Comparison of ENCODE assay signal across 8 cellular contexts in genomic region chr15:71011503-71012155, GRCh38.
DNase-seq lines count a peak whose midpoint lies in the region; ATAC-seq and TF ChIP-seq lines count a peak whose summit lies in the region.

No MANE protein-coding gene starts in this region.

- H3K4me3 Mint-ChIP-seq in osteocyte (ENCODE audit: unreplicated experiment), result no peak overlapping the region

- H3K27me3 Mint-ChIP-seq in osteocyte (ENCODE audit: unreplicated experiment), result no peaks in the 10 kb centered on the region

- ATAC-seq in GM21576 (IDR thresholded peaks at IDR 0.05; ENCODE audit: unreplicated experiment), result no peak
- no peak for ATAC-seq in HG03135 (IDR thresholded peaks at IDR 0.05; ENCODE audit: unreplicated experiment)
- no peak for ATAC-seq in GM19324 (IDR thresholded peaks at IDR 0.05; ENCODE audit: low FRiP score, unreplicated experiment)

- DNase-seq in NCI-H510A treated with DMSO at 0.1 percent for 48 hours (lab: John Stamatoyannopoulos, UW) (peak; percentile 4), NCI-H510A (lab: John Stamatoyannopoulos, UW) (no peak), NCI-H82 (lab: John Stamatoyannopoulos, UW) (peak; percentile 61), epithelial cell of proximal tubule (ENCODE audit: low read depth) (no peak), osteocyte (ENCODE audit: extremely low spot score, unreplicated experiment) (no peak)

- H3K4me3 ChIP-seq in epithelial cell of proximal tubule (ENCODE audit: low read depth, low read length), result no peak overlapping the region

- TF ChIP-seq CTCF in epithelial cell of proximal tubule (conservative IDR thresholded peaks at IDR 0.05; ENCODE audit: low read depth, low read length) (peak; percentile 91), osteocyte (IDR thresholded peaks at IDR 0.05) (peak; percentile 78)

- H3K4me1 Mint-ChIP-seq in osteocyte (ENCODE audit: unreplicated experiment), result no peaks in the 10 kb centered on the region

- no peak overlapping the region for H3K27ac Mint-ChIP-seq in osteocyte (ENCODE audit: unreplicated experiment)

- peaks cover 2% of the 10 kb centered on the region for H3K36me3 Mint-ChIP-seq in osteocyte (ENCODE audit: unreplicated experiment)

- no peaks in the 10 kb centered on the region for H3K9me3 Mint-ChIP-seq in osteocyte (ENCODE audit: unreplicated experiment)

Comparison
In these comparisons a context has a peak if more than half of its experiments do, and no peak if none do; other contexts are left out.
1. DNase-seq: peak in NCI-H510A treated with DMSO at 0.1 percent for 48 hours (single experiment) and NCI-H82 (single experiment); none in NCI-H510A (single experiment), epithelial cell of proximal tubule (single experiment) and osteocyte (single experiment).